In genomic region chr9:128174062-128174461, GRCh38 we compare ENCODE assay signal across 15 cellular contexts. TPM values are rescaled to one million over a fixed set of nuclear protein-coding genes. Genes with fewer than 3 reads are reported as not detected.
DNase-seq lines count a peak whose midpoint lies in the region; ATAC-seq, FAIRE-seq and TF ChIP-seq lines count a peak whose summit lies in the region.
"Had no signal": no experiment of that assay in that cellular context is flagged by ENCODE, and none has a peak within 500 bp of the region (broad histone marks: within the 10 kb centered on the region; RNA-seq: fewer than 3 reads in every experiment).

No MANE protein-coding gene starts in this region.

- H4K8ac ChIP-seq in mesenchymal stem cell (ENCODE audit: low read length) = peak overlapping the region; percentile 21

- H3K27me3 Mint-ChIP-seq in type B pancreatic cell = no peaks in the 10 kb centered on the region
- H3K27me3 Mint-ChIP-seq: CD4-positive, CD25-positive, alpha-beta regulatory T cell had no signal

- H3K4me2 ChIP-seq in mesenchymal stem cell (ENCODE audit: low read length, poor library complexity, severe bottlenecking) = no peak overlapping the region
- H3K4me2 ChIP-seq: BLaER1 treated with 17β-estradiol and CSF1 and Interleukin-3, amounts not matched to agents 10 nM and 100 nM had no signal

- intact Hi-C loops in Right ventricle myocardium inferior (cut with DNase I) (no loop called here), left cardiac atrium (cut with DNase I) (no loop called here), adrenal gland (cut with DNase I) (no loop called here), kidney (cut with DNase I) (no loop called here)

- H2BK120ac ChIP-seq in mesenchymal stem cell (ENCODE audit: low read depth, low read length) = no peak overlapping the region

- no peak overlapping the region for H3K23ac ChIP-seq in mesenchymal stem cell (ENCODE audit: low read length in 2 of 2)

- H3K14ac ChIP-seq in mesenchymal stem cell (ENCODE audit: low read length in 2 of 2) = no peak overlapping the region

- peak overlapping the region; percentile 39 to 92 (median 87) for H3K27ac ChIP-seq in adrenal gland
- no peak overlapping the region for H3K27ac ChIP-seq in mesenchymal stem cell (ENCODE audit: low read length, poor library complexity, severe bottlenecking)
- H3K27ac ChIP-seq in kidney (ENCODE audit: low read depth in 2 of 2, low read length in 2 of 2) = no peak overlapping the region
- H3K27ac ChIP-seq: BLaER1 treated with 17β-estradiol and CSF1 and Interleukin-3, amounts not matched to agents 10 nM and 100 nM had no signal

- no peak overlapping the region for H3K4me3 ChIP-seq in adrenal gland
- H3K4me3 ChIP-seq in mesenchymal stem cell (ENCODE audit: insufficient read depth in 1 of 2, low read depth in 1 of 2, low read length in 2 of 2) = no peak overlapping the region
- no peak overlapping the region for H3K4me3 ChIP-seq in kidney (ENCODE audit: low read length in 2 of 2)
- H3K4me3 ChIP-seq: BLaER1 treated with 17β-estradiol and CSF1 and Interleukin-3, amounts not matched to agents 10 nM and 100 nM; GM12878 had no signal

- H4K91ac ChIP-seq in mesenchymal stem cell (ENCODE audit: low read length) = peak overlapping the region; percentile 54

- FAIRE-seq in kidney (lab: Jason Lieb, UNC) = no peak
- FAIRE-seq: GM12878 had no signal

- H3K4ac ChIP-seq in mesenchymal stem cell (ENCODE audit: low read depth in 1 of 2, low read length in 2 of 2) = no peak overlapping the region

- H2AFZ ChIP-seq in mesenchymal stem cell (ENCODE audit: low read depth, low read length) = no peak overlapping the region

- no peak overlapping the region for H3K18ac ChIP-seq in mesenchymal stem cell (ENCODE audit: low read depth in 1 of 2, low read length in 2 of 2)

- H3K27ac Mint-ChIP-seq in type B pancreatic cell = peak overlapping the region; percentile 36
- H3K27ac Mint-ChIP-seq: CD4-positive, CD25-positive, alpha-beta regulatory T cell; H9 had no signal

- no peaks in the 10 kb centered on the region for H3K4me1 Mint-ChIP-seq in type B pancreatic cell (ENCODE audit: unreplicated experiment)
- H3K4me1 Mint-ChIP-seq: CD4-positive, CD25-positive, alpha-beta regulatory T cell; H9 had no signal

- H2BK5ac ChIP-seq in mesenchymal stem cell (ENCODE audit: low read depth, low read length, poor library complexity, severe bottlenecking) = no peak overlapping the region

- H3K4me1 ChIP-seq in adrenal gland (replicated peaks in 1 of 2) (peaks cover 24 to 33% of the 10 kb centered on the region in 2 donors), mesenchymal stem cell (ENCODE audit: control insufficient read depth, insufficient read depth, low read depth, low read length) (peaks cover 20% of the 10 kb centered on the region), kidney (ENCODE audit: control insufficient read depth in 1 of 2, insufficient read depth in 1 of 2, low read depth in 1 of 2, low read length in 2 of 2) (peaks cover 0 to 3% of the 10 kb centered on the region in 2 donors)

- no peaks in the 10 kb centered on the region for H3K27me3 ChIP-seq in adrenal gland
- H3K27me3 ChIP-seq in mesenchymal stem cell (ENCODE audit: control insufficient read depth in 1 of 2, insufficient read depth in 1 of 2, low read length in 2 of 2) = no peaks in the 10 kb centered on the region
- H3K27me3 ChIP-seq: BLaER1 treated with 17β-estradiol and CSF1 and Interleukin-3, amounts not matched to agents 10 nM and 100 nM had no signal

- no peak for ATAC-seq in Right ventricle myocardium inferior
- ATAC-seq in left cardiac atrium = no peak
- ATAC-seq: GM12878 had no signal

- peaks cover 11% of the 10 kb centered on the region for H3K36me3 Mint-ChIP-seq in type B pancreatic cell

- no peak for TF ChIP-seq CTCF in adrenal gland (IDR thresholded peaks at IDR 0.05)
- TF ChIP-seq CTCF in type B pancreatic cell (conservative IDR thresholded peaks at IDR 0.05) = no peak
- TF ChIP-seq CTCF in kidney (IDR thresholded peaks at IDR 0.05; ENCODE audit: borderline replicate concordance, extremely low read depth, insufficient read depth) = no peak

- H3K4me3 Mint-ChIP-seq in type B pancreatic cell = no peak overlapping the region
- H3K4me3 Mint-ChIP-seq: CD4-positive, CD25-positive, alpha-beta regulatory T cell; H9 had no signal

- WGBS in adrenal gland, 4 donors = 65 to 98% (median 88%) methylated on average over 4 of the region's 4 CpGs
- 90% methylated on average over 2 of the region's 4 CpGs for WGBS in mesenchymal stem cell

- no peak overlapping the region for H2BK12ac ChIP-seq in mesenchymal stem cell (ENCODE audit: low read length in 2 of 2)

- H3K9me3 ChIP-seq in adrenal gland (replicated peaks in 1 of 3) = no peaks in the 10 kb centered on the region
- peaks cover 5% of the 10 kb centered on the region for H3K9me3 ChIP-seq in mesenchymal stem cell (ENCODE audit: control insufficient read depth, low read length)
- H3K9me3 ChIP-seq in kidney (ENCODE audit: control insufficient read depth in 1 of 2, low read length in 2 of 2) = no peaks in the 10 kb centered on the region

- no peak for TF ChIP-seq POLR2A in adrenal gland (IDR thresholded peaks at IDR 0.05)

- no peaks in the 10 kb centered on the region for H3K9me3 Mint-ChIP-seq in type B pancreatic cell
- H3K9me3 Mint-ChIP-seq: CD4-positive, CD25-positive, alpha-beta regulatory T cell had no signal

- H3K36me3 ChIP-seq in adrenal gland (replicated peaks in 1 of 2) (peaks cover 0 to 62% of the 10 kb centered on the region in 2 donors), mesenchymal stem cell (ENCODE audit: control insufficient read depth in 1 of 2, insufficient read depth in 2 of 2, low read depth in 1 of 2, low read length in 2 of 2) (peaks cover 52 to 84% of the 10 kb centered on the region in 2 experiments), kidney (ENCODE audit: control insufficient read depth in 1 of 2, insufficient read depth in 2 of 2, low read length in 2 of 2) (peaks cover 26 to 42% of the 10 kb centered on the region in 2 donors)

- peaks cover 14% of the 10 kb centered on the region for H3K79me1 ChIP-seq in mesenchymal stem cell (replicated peaks; ENCODE audit: low read length, poor library complexity, severe bottlenecking)

- no peak overlapping the region for H2BK15ac ChIP-seq in mesenchymal stem cell (ENCODE audit: low read depth, poor library complexity, severe bottlenecking)

- no peak overlapping the region for H2AK5ac ChIP-seq in mesenchymal stem cell (ENCODE audit: low read length, severe bottlenecking)

- peak; percentile 13 for DNase-seq in Right ventricle myocardium inferior (ENCODE audit: missing footprints)
- no peak for DNase-seq in left cardiac atrium
- DNase-seq in adrenal gland = peak in 1 of 7 donors; percentile 17
- DNase-seq in mesenchymal stem cell = no peak
- DNase-seq in type B pancreatic cell (ENCODE audit: extremely low spot score, unreplicated experiment) = no peak
- DNase-seq in kidney = no peak
- no peak for DNase-seq in medulla oblongata (ENCODE audit: extremely low spot score)
- no peak for DNase-seq in activated naive CD4-positive, alpha-beta T cell treated with Interleukin-2 at 50 U/mL for 16 hours
- DNase-seq: 8988T; CD4-positive, CD25-positive, alpha-beta regulatory T cell; DMS79; GOT3; H9 had no signal

- H3K9ac ChIP-seq in mesenchymal stem cell (ENCODE audit: low read length) = no peak overlapping the region
- no peak overlapping the region for H3K9ac ChIP-seq in kidney (ENCODE audit: low read length in 2 of 2)
- H3K9ac ChIP-seq: BLaER1 treated with 17β-estradiol and CSF1 and Interleukin-3, amounts not matched to agents 10 nM and 100 nM had no signal

RNA-seq across cellular contexts. Expression of gene BBLN, which starts 14.0 kb away (rescaled TPM):
- total RNA-seq in Right ventricle myocardium inferior (36.1 TPM), left cardiac atrium (10 to 100 TPM; 45.3 to 46.2 TPM), adrenal gland (1,000 to 10,000 TPM in 4 of 8 donors, 100 to 1,000 TPM in 4; 199 to 1,914 (median 666) TPM), type B pancreatic cell (ENCODE audit: low replicate concordance) (108 and 150 TPM in 2 replicates), kidney (55.6 TPM)
- polyA plus RNA-seq in adrenal gland (100 to 1,000 TPM in 2 of 3 donors, 1 to 10 TPM in 1; 5.5 to 924 (median 522) TPM), kidney (ENCODE audit: insufficient read depth, low read depth, low replicate concordance) (192 TPM)
- 68.0 TPM for polyA plus RNA-seq in mesenchymal stem cell (2013, experiment 1 of 2)
- polyA plus RNA-seq in mesenchymal stem cell (2013, experiment 2 of 2) = 68.2 TPM

RNA-seq across cellular contexts. Expression of gene CIZ1, which starts 17.3 kb away (rescaled TPM):
- total RNA-seq in Right ventricle myocardium inferior (69.3 TPM), left cardiac atrium (10 to 100 TPM; 67.1 to 68.5 TPM), adrenal gland (100 to 1,000 TPM in 3 of 8 donors, 10 to 100 TPM in 5; 49.5 to 142 (median 88.2) TPM), type B pancreatic cell (ENCODE audit: low replicate concordance) (141 and 186 TPM in 2 replicates), kidney (89.9 TPM)
- polyA plus RNA-seq in adrenal gland (100 to 1,000 TPM in 1 of 3 donors, 10 to 100 TPM in 2; 63.0 to 134 (median 65.2) TPM), kidney (ENCODE audit: insufficient read depth, low read depth, low replicate concordance) (48.1 TPM)
- 148 TPM for polyA plus RNA-seq in mesenchymal stem cell (2013, experiment 1 of 2)
- 145 TPM for polyA plus RNA-seq in mesenchymal stem cell (2013, experiment 2 of 2)

RNA-seq across cellular contexts. Expression of gene LCN2, which starts 24.8 kb away (rescaled TPM):
- total RNA-seq in Right ventricle myocardium inferior (not detected), left cardiac atrium (under 1 TPM in 1 of 2 donors, not detected in 1; 0.38 TPM), adrenal gland (10 to 100 TPM in 1 of 8 donors, 1 to 10 TPM in 4, not detected in 3; 1.0 to 48.2 (median 1.2) TPM), type B pancreatic cell (ENCODE audit: low replicate concordance) (10.7 and 12.4 TPM in 2 replicates), kidney (198 TPM)
- polyA plus RNA-seq in adrenal gland (1 to 10 TPM in 2 of 3 donors, under 1 TPM in 1; 0.37 to 1.9 (median 1.7) TPM), kidney (ENCODE audit: insufficient read depth, low read depth, low replicate concordance) (8.2 TPM)
- not detected for polyA plus RNA-seq in mesenchymal stem cell (2013, experiment 1 of 2)
- polyA plus RNA-seq in mesenchymal stem cell (2013, experiment 2 of 2) = not detected
- total RNA-seq: GM12878, H9 had no signal
- polyA plus RNA-seq: CD4-positive, CD25-positive, alpha-beta regulatory T cell; GM12878 had no signal

RNA-seq across cellular contexts. Expression of gene DNM1, which starts 29.1 kb away (rescaled TPM):
- total RNA-seq in Right ventricle myocardium inferior (6.1 TPM), left cardiac atrium (10 to 100 TPM; 11.3 to 14.0 TPM), adrenal gland (10 to 100 TPM in 6 of 8 donors, 1 to 10 TPM in 2; 2.4 to 14.7 (median 12.2) TPM), type B pancreatic cell (ENCODE audit: low replicate concordance) (16.3 and 112 TPM in 2 replicates), kidney (22.6 TPM)
- polyA plus RNA-seq in adrenal gland (10 to 100 TPM in 2 of 3 donors, 1 to 10 TPM in 1; 5.8 to 44.3 (median 17.5) TPM), kidney (ENCODE audit: insufficient read depth, low read depth, low replicate concordance) (7.3 TPM)
- polyA plus RNA-seq in mesenchymal stem cell (2013, experiment 1 of 2) = 5.9 TPM
- polyA plus RNA-seq in mesenchymal stem cell (2013, experiment 2 of 2) = 5.2 TPM
- polyA plus RNA-seq: CD4-positive, CD25-positive, alpha-beta regulatory T cell had no signal

RNA-seq across cellular contexts. Expression of gene PTGES2, which starts 46.5 kb away (rescaled TPM):
- total RNA-seq in Right ventricle myocardium inferior (158 TPM), left cardiac atrium (100 to 1,000 TPM; 111 to 155 TPM), adrenal gland (100 to 1,000 TPM in 4 of 8 donors, 10 to 100 TPM in 4; 82.5 to 147 (median 101) TPM), type B pancreatic cell (ENCODE audit: low replicate concordance) (67.2 and 85.0 TPM in 2 replicates), kidney (64.1 TPM)
- polyA plus RNA-seq in adrenal gland (100 to 1,000 TPM in 2 of 3 donors, 10 to 100 TPM in 1; 69.5 to 104 (median 101) TPM), kidney (ENCODE audit: insufficient read depth, low read depth, low replicate concordance) (117 TPM)
- polyA plus RNA-seq in mesenchymal stem cell (2013, experiment 1 of 2) = 31.2 TPM
- 28.6 TPM for polyA plus RNA-seq in mesenchymal stem cell (2013, experiment 2 of 2)

Comparison
In these comparisons a context has a peak if more than half of its experiments do, and no peak if none do; other contexts are left out.
1. H3K27ac ChIP-seq: peak in adrenal gland (5 of 5); none in mesenchymal stem cell (single experiment) and kidney (0 of 2).